In genomic region chr2:29309090-29310054, GRCh38 we compare ENCODE assay signal across 8 cellular contexts.
DNase-seq lines count a peak whose midpoint lies in the region; ATAC-seq and TF ChIP-seq lines count a peak whose summit lies in the region.

No MANE protein-coding gene starts in this region.

- DNase-seq in activated naive CD4-positive, alpha-beta T cell treated with Interleukin-2 at 50 U/mL for 16 hours = peak; percentile 32
- no peak for DNase-seq in activated naive CD4-positive, alpha-beta T cell (lab: John Stamatoyannopoulos, UW)
- peak; percentile 6 for DNase-seq in NCI-H510A (lab: John Stamatoyannopoulos, UW)
- DNase-seq in activated T-cell treated with anti-CD3 and anti-CD28 coated beads, Interleukin-2, amount 50 U/mL, for 72 hours = peak; percentile 51 to 66
- peak; percentile 19 to 60 for DNase-seq in foreskin keratinocyte
- DNase-seq in nucleus accumbens (lab: John Stamatoyannopoulos, UW) = peak in 29 of 56 donors; percentile 2 to 73 (median 20)

- peak; percentile 82 for TF ChIP-seq CTCF in foreskin keratinocyte (conservative IDR thresholded peaks at IDR 0.05)

- peak; percentile 70 for ATAC-seq in HG03045 (IDR thresholded peaks at IDR 0.05; ENCODE audit: unreplicated experiment)
- peak; percentile 75 to 78 for ATAC-seq in activated T-cell treated with anti-CD3 and anti-CD28 coated beads, Interleukin-2, amount 50 U/mL, for 72 hours (replicated peaks in 1 of 2)
- ATAC-seq in foreskin keratinocyte = peak; percentile 70
- ATAC-seq in GM18519 (IDR thresholded peaks at IDR 0.05; ENCODE audit: low FRiP score, unreplicated experiment) = no peak

- no peaks in the 10 kb centered on the region for H3K36me3 Mint-ChIP-seq in activated T-cell treated with anti-CD3 and anti-CD28 coated beads, Interleukin-2, amount 50 U/mL, for 72 hours (ENCODE audit: insufficient read depth in 2 of 2)

- no peak overlapping the region for H3K4me3 Mint-ChIP-seq in activated T-cell treated with anti-CD3 and anti-CD28 coated beads, Interleukin-2, amount 50 U/mL, for 72 hours

- peaks cover 13% of the 10 kb centered on the region for H3K4me1 Mint-ChIP-seq in activated T-cell treated with anti-CD3 and anti-CD28 coated beads, Interleukin-2, amount 50 U/mL, for 72 hours (ENCODE audit: low read depth)

- peaks cover 17% of the 10 kb centered on the region for H3K27me3 ChIP-seq in foreskin keratinocyte

- H3K4me1 ChIP-seq in foreskin keratinocyte = no peaks in the 10 kb centered on the region

- H3K27me3 Mint-ChIP-seq in activated T-cell treated with anti-CD3 and anti-CD28 coated beads, Interleukin-2, amount 50 U/mL, for 72 hours (ENCODE audit: low read depth) = peaks cover 58% of the 10 kb centered on the region

- no peaks in the 10 kb centered on the region for H3K9me3 Mint-ChIP-seq in activated T-cell treated with anti-CD3 and anti-CD28 coated beads, Interleukin-2, amount 50 U/mL, for 72 hours

- no peak overlapping the region for H3K27ac ChIP-seq in foreskin keratinocyte

- no peak overlapping the region for H3K27ac Mint-ChIP-seq in activated T-cell treated with anti-CD3 and anti-CD28 coated beads, Interleukin-2, amount 50 U/mL, for 72 hours

Comparison
In these comparisons a context has a peak if more than half of its experiments do, and no peak if none do; other contexts are left out.
1. DNase-seq: peak in activated naive CD4-positive, alpha-beta T cell treated with Interleukin-2 at 50 U/mL for 16 hours (single experiment), NCI-H510A (single experiment), activated T-cell treated with anti-CD3 and anti-CD28 coated beads, Interleukin-2, amount 50 U/mL, for 72 hours (2 of 2), foreskin keratinocyte (2 of 2) and nucleus accumbens (29 of 56); none in activated naive CD4-positive, alpha-beta T cell (0 of 4).